In genomic region chr2:209960676-209961630, GRCh38 we compare ENCODE assay signal across 9 cellular contexts. TPM values are rescaled to one million over a fixed set of nuclear protein-coding genes. Genes with fewer than 3 reads are reported as not detected.
DNase-seq lines count a peak whose midpoint lies in the region; ATAC-seq and TF ChIP-seq lines count a peak whose summit lies in the region.
"Had no signal": no experiment of that assay in that cellular context is flagged by ENCODE, and none has a peak within 500 bp of the region (broad histone marks: within the 10 kb centered on the region; RNA-seq: fewer than 3 reads in every experiment).

No MANE protein-coding gene starts in this region.

- H2BK12ac ChIP-seq in neuronal stem cell (ENCODE audit: low read length): no peak overlapping the region

- H3K27ac ChIP-seq in neuronal stem cell (replicated peaks; ENCODE audit: low read length): peak overlapping the region; percentile 82

- H3K18ac ChIP-seq in neuronal stem cell (ENCODE audit: low read length): no peak overlapping the region

- peaks cover 1% of the 10 kb centered on the region for H3K27me3 Mint-ChIP-seq in activated CD8-positive, alpha-beta T cell treated with anti-CD3 and anti-CD28 coated beads for 36 hours
- H3K27me3 Mint-ChIP-seq: activated naive CD4-positive, alpha-beta T cell treated with anti-CD3 and anti-CD28 coated beads, Interleukin-2, amount 50 U/mL, for 24 hours had no signal

- H3K9me3 ChIP-seq in neuronal stem cell (replicated peaks in 1 of 2; ENCODE audit: control insufficient read depth in 2 of 2, insufficient read depth in 1 of 2, low read depth in 1 of 2, low read length in 2 of 2): no peaks in the 10 kb centered on the region

- DNase-seq in DMS 273 (lab: John Stamatoyannopoulos, UW; ENCODE audit: unreplicated experiment) (peak; percentile 73), NCI-H446 treated with DMSO at 0.1 percent for 48 hours (lab: John Stamatoyannopoulos, UW) (peak; percentile 49), fibroblast of villous mesenchyme (ENCODE audit: low read depth) (peak; percentile 44), neuronal stem cell (ENCODE audit: low spot score) (peak; percentile 81), DMS79 treated with DMSO at 0.1 percent for 48 hours (lab: John Stamatoyannopoulos, UW) (no peak)
- DNase-seq in activated CD8-positive, alpha-beta T cell treated with anti-CD3 and anti-CD28 coated beads for 36 hours: peak; percentile 67

- H2AK5ac ChIP-seq in neuronal stem cell (ENCODE audit: low read depth, low read length): no peak overlapping the region

- H3K27ac Mint-ChIP-seq in activated CD8-positive, alpha-beta T cell treated with anti-CD3 and anti-CD28 coated beads for 36 hours: no peak overlapping the region
- H3K27ac Mint-ChIP-seq: activated naive CD4-positive, alpha-beta T cell treated with anti-CD3 and anti-CD28 coated beads, Interleukin-2, amount 50 U/mL, for 24 hours had no signal

- POLR2A ChIA-PET in activated CD8-positive, alpha-beta T cell treated with anti-CD3 and anti-CD28 coated beads for 36 hours (lab: Charles Lee): no interaction called here

- no peaks in the 10 kb centered on the region for H3K36me3 ChIP-seq in neuronal stem cell (replicated peaks in 1 of 2; ENCODE audit: control insufficient read depth in 2 of 2, insufficient read depth in 2 of 2, low read length in 2 of 2)

- H3K4me2 ChIP-seq in neuronal stem cell (ENCODE audit: insufficient read depth, low read length, poor library complexity, severe bottlenecking): peak overlapping the region; percentile 43

- no peaks in the 10 kb centered on the region for H3K36me3 Mint-ChIP-seq in activated CD8-positive, alpha-beta T cell treated with anti-CD3 and anti-CD28 coated beads for 36 hours (ENCODE audit: low read depth)
- H3K36me3 Mint-ChIP-seq: activated naive CD4-positive, alpha-beta T cell treated with anti-CD3 and anti-CD28 coated beads, Interleukin-2, amount 50 U/mL, for 24 hours had no signal

- peak overlapping the region; percentile 83 for H2AFZ ChIP-seq in neuronal stem cell (ENCODE audit: low read length)

- WGBS in neuronal stem cell (ENCODE audit: extremely low coverage in 2 of 2, insufficient read length in 2 of 2, insufficient replicate concordance in 1 of 2), 2 donors: no CpG with 5 or more reads among the region's 4 CpGs

- no peak overlapping the region for H3K23ac ChIP-seq in neuronal stem cell (ENCODE audit: low read depth, low read length, poor library complexity)

- H4K8ac ChIP-seq in neuronal stem cell (ENCODE audit: low read depth, low read length): no peak overlapping the region

- intact Hi-C loops in activated CD8-positive, alpha-beta T cell treated with anti-CD3 and anti-CD28 coated beads for 36 hours (cut with micrococcal nuclease): no loop called here

- H4K91ac ChIP-seq in neuronal stem cell (ENCODE audit: low read depth, low read length, poor library complexity): no peak overlapping the region

- H3K4ac ChIP-seq in neuronal stem cell (ENCODE audit: low read length): no peak overlapping the region

- H3K4me1 ChIP-seq in neuronal stem cell (ENCODE audit: control insufficient read depth in 2 of 2, insufficient read depth in 1 of 2, low read depth in 1 of 2, low read length in 2 of 2): peaks cover 5 to 16% of the 10 kb centered on the region in 2 donors

- H3K4me3 ChIP-seq in fibroblast of villous mesenchyme (ENCODE audit: low read depth, low read length) (no peak overlapping the region), neuronal stem cell (ENCODE audit: low read length in 2 of 2) (peak overlapping the region in 1 of 2 donors; percentile 6)

- H3K4me1 Mint-ChIP-seq in activated CD8-positive, alpha-beta T cell treated with anti-CD3 and anti-CD28 coated beads for 36 hours (ENCODE audit: low read depth): no peaks in the 10 kb centered on the region
- H3K4me1 Mint-ChIP-seq: activated naive CD4-positive, alpha-beta T cell treated with anti-CD3 and anti-CD28 coated beads, Interleukin-2, amount 50 U/mL, for 24 hours had no signal

- CTCF ChIA-PET in activated CD8-positive, alpha-beta T cell treated with anti-CD3 and anti-CD28 coated beads for 36 hours (lab: Charles Lee): interaction anchor here (0.5 to 1.5 kb wide), 27 partner anchors 10 to 1509 kb away, joined by 3 to 10 read pairs (median 3); no protein-coding TSS in a partner anchor

- H2BK5ac ChIP-seq in neuronal stem cell (ENCODE audit: low read length): no peak overlapping the region

- ATAC-seq in GM19395 (IDR thresholded peaks at IDR 0.05; ENCODE audit: unreplicated experiment) (peak; percentile 94), HG03354 (IDR thresholded peaks at IDR 0.05; ENCODE audit: poor library complexity, severe bottlenecking, unreplicated experiment) (peak; percentile 98)
- peak; percentile 89 for ATAC-seq in activated CD8-positive, alpha-beta T cell treated with anti-CD3 and anti-CD28 coated beads for 36 hours

- no peak overlapping the region for H2BK120ac ChIP-seq in neuronal stem cell (ENCODE audit: low read depth, low read length)

- peak; percentile 79 for TF ChIP-seq CTCF in activated CD8-positive, alpha-beta T cell treated with anti-CD3 and anti-CD28 coated beads for 36 hours (IDR thresholded peaks at IDR 0.05)
- peak; percentile 73 for TF ChIP-seq CTCF in fibroblast of villous mesenchyme (IDR thresholded peaks at IDR 0.05; ENCODE audit: insufficient read depth, low read depth, low read length)

- no peak overlapping the region for H3K14ac ChIP-seq in neuronal stem cell (ENCODE audit: low read length)

- H3K79me1 ChIP-seq in neuronal stem cell (ENCODE audit: low read depth, low read length): no peaks in the 10 kb centered on the region

- H3K4me3 Mint-ChIP-seq in activated CD8-positive, alpha-beta T cell treated with anti-CD3 and anti-CD28 coated beads for 36 hours: no peak overlapping the region
- H3K4me3 Mint-ChIP-seq: activated naive CD4-positive, alpha-beta T cell treated with anti-CD3 and anti-CD28 coated beads, Interleukin-2, amount 50 U/mL, for 24 hours had no signal

- no peaks in the 10 kb centered on the region for H3K9me3 Mint-ChIP-seq in activated CD8-positive, alpha-beta T cell treated with anti-CD3 and anti-CD28 coated beads for 36 hours
- H3K9me3 Mint-ChIP-seq: activated naive CD4-positive, alpha-beta T cell treated with anti-CD3 and anti-CD28 coated beads, Interleukin-2, amount 50 U/mL, for 24 hours had no signal

- H3K9ac ChIP-seq in neuronal stem cell (ENCODE audit: low read depth, low read length, poor library complexity): no peak overlapping the region

- no peaks in the 10 kb centered on the region for H3K27me3 ChIP-seq in neuronal stem cell (ENCODE audit: control insufficient read depth in 3 of 3, insufficient read depth in 3 of 3, low read depth in 1 of 3, low read length in 3 of 3)

- H2BK15ac ChIP-seq in neuronal stem cell (ENCODE audit: low read length): no peak overlapping the region

RNA-seq across cellular contexts. Expression of gene RPE, which starts 41.5 kb away (rescaled TPM):
- total RNA-seq in activated CD8-positive, alpha-beta T cell treated with anti-CD3 and anti-CD28 coated beads for 36 hours: 10 to 100 TPM; 55.9 to 58.1 TPM
- 63.1 and 91.5 TPM in 2 replicates for total RNA-seq in fibroblast of villous mesenchyme
- polyA plus RNA-seq in neuronal stem cell (2013, experiment 1 of 2): 26.5 TPM
- 28.5 TPM for polyA plus RNA-seq in neuronal stem cell (2013, experiment 2 of 2)
